ENCODE assay signal across 8 cellular contexts in genomic region chr7:7103343-7104313, GRCh38.
A peak's percentile ranks its signal among the peaks of the same experiment; 100 is the strongest.
DNase-seq lines count a peak whose midpoint lies in the region; FAIRE-seq and TF ChIP-seq lines count a peak whose summit lies in the region.

No MANE protein-coding gene starts in this region.

- no peak for TF ChIP-seq EP300 in H1 (IDR thresholded peaks at IDR 0.05; ENCODE audit: borderline replicate concordance in 1 of 2, low read depth in 2 of 2, low read length in 2 of 2)

- H3K27ac ChIP-seq in H1 (ENCODE audit: low read depth, low read length), result no peak overlapping the region

- H3K4me3 ChIP-seq in H1 (ENCODE audit: extremely low read depth in 1 of 4, insufficient read depth in 2 of 4, low read depth in 3 of 4, low read length in 4 of 4), result no peak overlapping the region

- H3K4me2 ChIP-seq in H1 (ENCODE audit: insufficient read depth in 1 of 2, low read depth in 2 of 2, low read length in 2 of 2), result no peak overlapping the region

- peak overlapping the region; percentile 36; the same call in 1 of the 2 replicates for H3K18ac ChIP-seq in H1 (ENCODE audit: extremely low read depth, low read length)

- H3K79me1 ChIP-seq in H1 (ENCODE audit: low read depth, low read length), result no peaks in the 10 kb centered on the region

- no peak overlapping the region for H3K9ac ChIP-seq in H1 (replicated peaks in 1 of 4; ENCODE audit: extremely low read depth in 1 of 4, low read depth in 3 of 4, low read length in 3 of 4)

- no peak overlapping the region for H3K56ac ChIP-seq in H1 (replicated peaks; ENCODE audit: insufficient read length, low read depth, low read length)

- H2BK12ac ChIP-seq in H1 (ENCODE audit: low read depth, low read length), result peak overlapping the region; percentile 10; the same call in 1 of the 2 replicates

- no peaks in the 10 kb centered on the region for H4K20me1 ChIP-seq in H1 (replicated peaks in 1 of 2; ENCODE audit: control insufficient read depth in 1 of 2, insufficient read depth in 2 of 2, low read length in 2 of 2)

- no peak overlapping the region for H4K91ac ChIP-seq in H1 (replicated peaks; ENCODE audit: insufficient read length, low read length)

- FAIRE-seq in A204.1 (lab: Jason Lieb, UNC) (peak; percentile 97), H1 (lab: Jason Lieb, UNC) (peak; percentile 93)

- H3K4me1 ChIP-seq in H1 (replicated peaks in 1 of 4; ENCODE audit: control insufficient read depth in 3 of 4, insufficient read depth in 4 of 4, low read length in 3 of 4), result peaks cover 15 to 25% (median 19%) of the 10 kb centered on the region in 4 experiments; a peak in 6 of 7 replicates

- DNase-seq in GM04503 (ENCODE audit: low read depth) (peak; percentile 21), Kasumi-1 (lab: John Stamatoyannopoulos, UW) (peak; percentile 3 to 41), RKO (ENCODE audit: low spot score) (peak; percentile 80), H1 (ENCODE audit: low read depth in 1 of 2, low spot score in 2 of 2) (no peak), midbrain (lab: John Stamatoyannopoulos, UW) (peak; percentile 59)
- DNase-seq in activated effector memory CD4-positive, alpha-beta T cell treated with anti-CD3 and anti-CD28 coated beads, Interleukin-2, amount 50 U/mL, for 16 hours, result no peak
- DNase-seq in activated CD8-positive, alpha-beta memory T cell treated with anti-CD3 and anti-CD28 coated beads, Interleukin-2, amount 50 U/mL, for 48 hours, result no peak

- POLR2A ChIA-PET in H1 (lab: Charles Lee; ENCODE audit: partially characterized antibody), result interaction anchor here (0.5 to 1.7 kb wide), 3 partner anchors 14 to 102 kb away, joined by 3 to 11 read pairs (median 4); partner anchors contain the start of gene C1GALT1

- CTCF ChIA-PET in H1 (lab: Charles Lee; ENCODE audit: partially characterized antibody), result interaction anchor here (0.5 to 4.6 kb wide), 48 partner anchors 9 to 482 kb away, joined by 3 to 19 read pairs (median 4); partner anchors contain the start of gene C1GALT1

- no peak overlapping the region for H2BK20ac ChIP-seq in H1 (ENCODE audit: low read length)

- no peaks in the 10 kb centered on the region; the same call in 1 of the 2 replicates for H3K23me2 ChIP-seq in H1 (ENCODE audit: low read depth, low read length)

- TF ChIP-seq POLR2A in H1 (IDR thresholded peaks at IDR 0.05; ENCODE audit: control extremely low read depth in 1 of 2, low read depth in 2 of 2, low read length in 2 of 2), result no peak

- H3K23ac ChIP-seq in H1 (ENCODE audit: insufficient read length), result no peak overlapping the region

- no peak overlapping the region for H2AFZ ChIP-seq in H1 (ENCODE audit: low read length)

- TF ChIP-seq RAD21 in H1 (IDR thresholded peaks at IDR 0.05 in 1 of 2, conservative IDR thresholded peaks at IDR 0.05 in 1 of 2; ENCODE audit: low read depth in 2 of 2, low read length in 2 of 2), result peak; percentile 71 to 76

- no peak overlapping the region; the same call in 1 of the 2 replicates for H4K8ac ChIP-seq in H1 (ENCODE audit: extremely low read depth, insufficient read depth, low read length)

- no peak overlapping the region for H3K14ac ChIP-seq in H1 (ENCODE audit: insufficient read length)

- H3K4ac ChIP-seq in H1 (replicated peaks; ENCODE audit: insufficient read length, low read depth, low read length), result no peak overlapping the region

- no peak overlapping the region for H4K5ac ChIP-seq in H1 (ENCODE audit: insufficient read length, low read depth, low read length)

- no peaks in the 10 kb centered on the region for H3K79me2 ChIP-seq in H1 (ENCODE audit: control insufficient read depth in 1 of 2, insufficient read depth in 2 of 2, low read length in 2 of 2)

- H3K9me3 ChIP-seq in H1 (ENCODE audit: insufficient read depth in 2 of 2, low read depth in 1 of 2, low read length in 1 of 2), result peaks cover 0 to 4% of the 10 kb centered on the region in 2 experiments; a peak in 1 of 4 replicates

- 0 out of 2 replicates have a peak overlapping the region, but pooled peaks have one; percentile 5 for H2BK15ac ChIP-seq in H1 (ENCODE audit: low read length)

- H2BK120ac ChIP-seq in H1 (replicated peaks; ENCODE audit: low read depth, low read length), result peak overlapping the region; percentile 43

- no peak overlapping the region for H2BK5ac ChIP-seq in H1 (ENCODE audit: low read depth, low read length)

- no peak overlapping the region for H2AK5ac ChIP-seq in H1 (ENCODE audit: low read depth, low read length)

- no peaks in the 10 kb centered on the region for H3K27me3 ChIP-seq in H1 (replicated peaks in 1 of 4; ENCODE audit: control insufficient read depth in 3 of 4, extremely low read depth in 1 of 4, insufficient read depth in 3 of 4, low read length in 3 of 4)

- peak in 2 of 3 experiments; percentile 32 to 53; a peak in 2 of 4 replicates for TF ChIP-seq CTCF in H1 (IDR thresholded peaks at IDR 0.05; ENCODE audit: control extremely low read depth in 1 of 3, insufficient read depth in 1 of 3, low read depth in 1 of 3, low read length in 3 of 3)

- 85% methylated on average over 29 of the region's 29 CpGs; no CpG with 5 or more reads in 1 of the 2 experiments for WGBS in H1 (ENCODE audit: extremely low coverage in 1 of 2, insufficient coverage in 1 of 2, insufficient read length in 1 of 2, insufficient replicate concordance in 2 of 2, low coverage in 1 of 2, low lambda C conversion rate in 2 of 2, missing lambda C conversion rate in 1 of 2), 2 experiments

- H3K36me3 ChIP-seq in H1 (ENCODE audit: control insufficient read depth in 2 of 4, insufficient read depth in 4 of 4, low read length in 3 of 4), result no peaks in the 10 kb centered on the region

TF ChIP-seq in H1, 55 proteins besides CTCF, POLR2A, EP300 and RAD21:
- TF ChIP-seq CHD2 (IDR thresholded peaks at IDR 0.05; ENCODE audit: low read length), result no peak
- no peak for TF ChIP-seq EGR1 (IDR thresholded peaks at IDR 0.05; ENCODE audit: borderline replicate concordance, low read depth, low read length)
- no peak for TF ChIP-seq BACH1 (IDR thresholded peaks at IDR 0.05; ENCODE audit: low read length)
- no peak for TF ChIP-seq GABPA (IDR thresholded peaks at IDR 0.05; ENCODE audit: borderline replicate concordance, insufficient read depth, low read length)
- no peak for TF ChIP-seq ZNF274 (IDR thresholded peaks at IDR 0.05; ENCODE audit: borderline replicate concordance, extremely low read depth, low read length)
- no peak for TF ChIP-seq EZH2 (IDR thresholded peaks at IDR 0.05; ENCODE audit: low read depth, low read length, severe bottlenecking)
- no peak for TF ChIP-seq FOSL1 (IDR thresholded peaks at IDR 0.05; ENCODE audit: insufficient read depth, low read depth, low read length)
- no peak for TF ChIP-seq RNF2 (IDR thresholded peaks at IDR 0.05; ENCODE audit: borderline replicate concordance, low read depth, low read length, missing control alignments, poor library complexity, severe bottlenecking)
- TF ChIP-seq RFX5 (IDR thresholded peaks at IDR 0.05; ENCODE audit: borderline replicate concordance, low read depth, low read length), result no peak
- no peak for TF ChIP-seq RBBP5 (IDR thresholded peaks at IDR 0.05; ENCODE audit: borderline replicate concordance, low read depth, low read length)
- no peak for TF ChIP-seq CEBPB (IDR thresholded peaks at IDR 0.05; ENCODE audit: low read depth, low read length)
- TF ChIP-seq POLR2AphosphoS5 (IDR thresholded peaks at IDR 0.05; ENCODE audit: low read depth, low read length), result no peak
- TF ChIP-seq RXRA (IDR thresholded peaks at IDR 0.05; ENCODE audit: insufficient read depth, low read depth, low read length), result no peak
- TF ChIP-seq TAF1 (IDR thresholded peaks at IDR 0.05; ENCODE audit: low read depth, low read length), result no peak
- TF ChIP-seq KDM4A (IDR thresholded peaks at IDR 0.05; ENCODE audit: low read depth, low read length, severe bottlenecking), result no peak
- TF ChIP-seq POU5F1 (IDR thresholded peaks at IDR 0.05; ENCODE audit: low read depth, low read length), result no peak

Comparison
In these comparisons a context has a peak if more than half of its experiments do, and no peak if none do; other contexts are left out.
1. DNase-seq: peak in GM04503 (single experiment), Kasumi-1 (2 of 2), RKO (single experiment) and midbrain (single experiment); none in H1 (0 of 2), activated effector memory CD4-positive, alpha-beta T cell treated with anti-CD3 and anti-CD28 coated beads, Interleukin-2, amount 50 U/mL, for 16 hours (single experiment) and activated CD8-positive, alpha-beta memory T cell treated with anti-CD3 and anti-CD28 coated beads, Interleukin-2, amount 50 U/mL, for 48 hours (single experiment).